In the genomic region with DNA sequence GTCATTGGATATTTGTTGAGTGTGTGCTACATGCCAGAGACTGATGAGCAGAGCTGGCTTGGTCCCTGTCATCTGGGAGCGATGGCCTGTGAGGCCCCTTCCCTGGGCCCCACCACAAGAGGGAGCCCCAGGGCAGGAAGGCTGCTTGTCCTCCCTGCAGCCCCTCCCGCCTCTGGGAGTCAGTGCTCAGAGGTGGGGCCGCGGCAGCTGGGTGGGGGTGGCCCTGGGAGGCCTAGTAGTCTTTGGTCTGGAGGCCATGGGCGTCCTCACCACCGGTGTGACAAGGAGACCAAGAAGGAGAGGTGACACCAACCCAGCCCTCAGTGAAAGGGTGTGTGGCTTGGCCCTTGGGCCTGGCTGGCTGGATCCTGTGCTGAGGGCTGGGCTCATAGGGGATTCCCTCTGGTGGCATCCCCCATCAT, we compare ENCODE assay signal across 8 cellular contexts.
DNase-seq lines count a peak whose midpoint lies in the region; ATAC-seq, FAIRE-seq and TF ChIP-seq lines count a peak whose summit lies in the region.

No MANE protein-coding gene starts in this region.

- H3K27ac ChIP-seq in pancreas = no peak overlapping the region

- no peaks in the 10 kb centered on the region for H3K9me3 ChIP-seq in pancreas

- no peaks in the 10 kb centered on the region for H3K27me3 ChIP-seq in pancreas

- WGBS in pancreas, 2 donors = 70 to 75% methylated on average over 6 of the region's 6 CpGs

- DNase-seq in SIG-M5 treated with dmso at 0.1 percent for 504 hours (lab: John Stamatoyannopoulos, UW; ENCODE audit: unreplicated experiment) (peak; percentile 26), SIG-M5 (lab: John Stamatoyannopoulos, UW) (no peak), LNCaP clone FGC (ENCODE audit: low read depth) (no peak), T47D (ENCODE audit: low read depth in 1 of 2, low spot score in 1 of 2) (peak; percentile 48 to 64), pancreas (peak in 1 of 6 donors; percentile 73), retina (no peak), globus pallidus (ENCODE audit: low spot score) (no peak)

- intact Hi-C loops in pancreas (cut with DNase I) = no loop called here

- ATAC-seq in pancreas = peak in 3 of 4 donors; percentile 22 to 51 (median 44)
- ATAC-seq in HG03571 (IDR thresholded peaks at IDR 0.05; ENCODE audit: unreplicated experiment) = no peak

- H3K4me3 ChIP-seq in LNCaP clone FGC (ENCODE audit: low read depth, low read length) = no peak overlapping the region
- no peak overlapping the region for H3K4me3 ChIP-seq in pancreas

- no peak for FAIRE-seq in pancreas (lab: Jason Lieb, UNC)

- TF ChIP-seq CTCF in LNCaP clone FGC (IDR thresholded peaks at IDR 0.05; ENCODE audit: control insufficient read depth, extremely low read depth, insufficient read depth) (peak; percentile 74), pancreas (IDR thresholded peaks at IDR 0.05) (peak in 1 of 4 donors; percentile 8)

- H3K4me1 ChIP-seq in pancreas = no peaks in the 10 kb centered on the region

- in situ Hi-C loops in T47D (cut with HindIII; ENCODE audit: low pct_unique_long_range_greater_than_20kb, low sequenced_read_pairs) = no loop called here

- no peaks in the 10 kb centered on the region for H3K36me3 ChIP-seq in pancreas

Comparison
In these comparisons a context has a peak if more than half of its experiments do, and no peak if none do; other contexts are left out.
1. DNase-seq: peak in SIG-M5 treated with dmso at 0.1 percent for 504 hours (single experiment) and T47D (2 of 2); none in SIG-M5 (single experiment), LNCaP clone FGC (single experiment), retina (single experiment) and globus pallidus (single experiment).